In the genomic region with DNA sequence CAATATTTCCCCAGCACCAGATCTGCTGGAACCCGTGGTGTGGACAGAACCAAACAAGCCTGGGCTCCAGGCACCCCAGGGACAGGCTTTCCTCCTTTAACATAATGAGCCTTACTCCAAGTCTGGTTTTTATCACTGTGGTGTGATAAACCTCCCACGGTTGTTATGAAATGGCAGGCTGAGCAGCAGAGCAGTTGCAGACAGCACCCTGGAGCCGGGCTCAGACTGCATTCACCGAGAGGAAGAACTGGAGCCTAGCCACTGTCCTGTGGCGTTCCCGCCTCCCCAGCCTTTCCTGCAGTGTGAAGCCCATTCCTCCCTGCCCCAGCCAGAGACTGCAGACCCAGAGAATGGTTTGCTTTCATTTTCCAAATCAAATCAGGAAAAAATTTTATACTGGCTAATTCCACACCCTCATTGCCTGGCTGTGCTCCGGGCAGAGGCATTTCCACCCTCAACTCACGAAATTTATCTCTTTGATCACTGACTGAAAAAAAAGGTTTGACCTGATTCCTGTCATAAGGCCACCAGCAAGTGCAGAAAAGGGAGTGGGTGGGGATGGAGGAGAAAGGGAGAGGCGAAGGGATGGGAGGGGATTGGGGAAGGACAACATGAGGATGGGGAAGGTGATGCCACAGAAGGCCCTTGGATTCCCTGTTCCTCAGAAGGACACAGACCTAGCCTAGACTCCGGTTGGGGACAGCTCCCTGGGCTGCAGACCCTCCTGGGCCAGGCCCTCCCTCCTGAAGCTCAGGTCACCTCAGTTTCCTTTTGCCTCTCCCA, we compare ENCODE assay signal across 13 cellular contexts. TPM values are rescaled to one million over a fixed set of nuclear protein-coding genes. Genes with fewer than 3 reads are reported as not detected.
DNase-seq lines count a peak whose midpoint lies in the region; ATAC-seq and TF ChIP-seq lines count a peak whose summit lies in the region.
"Had no signal": no experiment of that assay in that cellular context is flagged by ENCODE, and none has a peak within 500 bp of the region (broad histone marks: within the 10 kb centered on the region; RNA-seq: fewer than 3 reads in every experiment).

No MANE protein-coding gene starts in this region.

- H3K9me3 Mint-ChIP-seq in activated naive CD8-positive, alpha-beta T cell treated with anti-CD3 and anti-CD28 coated beads, Interleukin-2, amount 10 ng/mL, durations not matched to agents 7 days and 5 days: peaks cover 2% of the 10 kb centered on the region
- H3K9me3 Mint-ChIP-seq in activated naive CD8-positive, alpha-beta T cell treated with anti-CD3 and anti-CD28 coated beads, Interleukin-2, amount 50 U/mL, for 24 hours: peaks cover 8% of the 10 kb centered on the region
- peaks cover 10% of the 10 kb centered on the region for H3K9me3 Mint-ChIP-seq in mesothelial cell of epicardium
- H3K9me3 Mint-ChIP-seq: brain had no signal

- peaks cover 27% of the 10 kb centered on the region for H3K36me3 Mint-ChIP-seq in activated naive CD8-positive, alpha-beta T cell treated with anti-CD3 and anti-CD28 coated beads, Interleukin-2, amount 10 ng/mL, durations not matched to agents 7 days and 5 days
- peaks cover 39% of the 10 kb centered on the region for H3K36me3 Mint-ChIP-seq in activated naive CD8-positive, alpha-beta T cell treated with anti-CD3 and anti-CD28 coated beads, Interleukin-2, amount 50 U/mL, for 24 hours (ENCODE audit: low read depth)
- H3K36me3 Mint-ChIP-seq in mesothelial cell of epicardium: peaks cover 39% of the 10 kb centered on the region

- peak overlapping the region; percentile 76 for H3K27ac ChIP-seq in vagina

- no peak overlapping the region for H3K4me3 Mint-ChIP-seq in activated naive CD8-positive, alpha-beta T cell treated with anti-CD3 and anti-CD28 coated beads, Interleukin-2, amount 10 ng/mL, durations not matched to agents 7 days and 5 days
- H3K4me3 Mint-ChIP-seq in activated naive CD8-positive, alpha-beta T cell treated with anti-CD3 and anti-CD28 coated beads, Interleukin-2, amount 50 U/mL, for 24 hours: no peak overlapping the region
- no peak overlapping the region for H3K4me3 Mint-ChIP-seq in mesothelial cell of epicardium
- H3K4me3 Mint-ChIP-seq: brain, memory B cell had no signal

- H3K4me3 ChIP-seq in vagina: no peak overlapping the region

- peak; percentile 7 for DNase-seq in activated naive CD8-positive, alpha-beta T cell treated with anti-CD3 and anti-CD28 coated beads, Interleukin-2, amount 10 ng/mL, durations not matched to agents 7 days and 5 days
- DNase-seq in activated naive CD8-positive, alpha-beta T cell treated with anti-CD3 and anti-CD28 coated beads, Interleukin-2, amount 50 U/mL, for 24 hours: no peak
- DNase-seq in fibroblast of the conjunctiva (ENCODE audit: low read depth) (peak; percentile 28), mesothelial cell of epicardium (ENCODE audit: low spot score in 2 of 2, unreplicated experiment in 2 of 2) (no peak), vagina (ENCODE audit: extremely low spot score in 2 of 2) (no peak), epidermal melanocyte (ENCODE audit: insufficient read length, low spot score) (no peak), pons (ENCODE audit: low spot score) (no peak)
- DNase-seq: ACHN, NCI-H187 treated with DMSO at 0.1 percent for 48 hours, T-helper 9 cell had no signal

- TF ChIP-seq POLR2A in vagina (IDR thresholded peaks at IDR 0.05): no peak

- H3K27me3 Mint-ChIP-seq in activated naive CD8-positive, alpha-beta T cell treated with anti-CD3 and anti-CD28 coated beads, Interleukin-2, amount 10 ng/mL, durations not matched to agents 7 days and 5 days: no peaks in the 10 kb centered on the region
- H3K27me3 Mint-ChIP-seq in activated naive CD8-positive, alpha-beta T cell treated with anti-CD3 and anti-CD28 coated beads, Interleukin-2, amount 50 U/mL, for 24 hours: no peaks in the 10 kb centered on the region
- no peaks in the 10 kb centered on the region for H3K27me3 Mint-ChIP-seq in mesothelial cell of epicardium (ENCODE audit: low read depth)
- H3K27me3 Mint-ChIP-seq: brain, memory B cell had no signal

- no peak overlapping the region for H3K27ac Mint-ChIP-seq in activated naive CD8-positive, alpha-beta T cell treated with anti-CD3 and anti-CD28 coated beads, Interleukin-2, amount 10 ng/mL, durations not matched to agents 7 days and 5 days
- H3K27ac Mint-ChIP-seq in activated naive CD8-positive, alpha-beta T cell treated with anti-CD3 and anti-CD28 coated beads, Interleukin-2, amount 50 U/mL, for 24 hours: no peak overlapping the region
- H3K27ac Mint-ChIP-seq in mesothelial cell of epicardium: peak overlapping the region; percentile 67
- H3K27ac Mint-ChIP-seq: memory B cell had no signal

- intact Hi-C loops in vagina (cut with DNase I): no loop called here

- peaks cover 43% of the 10 kb centered on the region for H3K4me1 ChIP-seq in vagina

- no peak for ATAC-seq in activated naive CD8-positive, alpha-beta T cell treated with anti-CD3 and anti-CD28 coated beads, Interleukin-2, amount 10 ng/mL, durations not matched to agents 7 days and 5 days (ENCODE audit: low read depth)
- no peak for ATAC-seq in activated naive CD8-positive, alpha-beta T cell treated with anti-CD3 and anti-CD28 coated beads, Interleukin-2, amount 50 U/mL, for 24 hours
- ATAC-seq in GM18909 (IDR thresholded peaks at IDR 0.05; ENCODE audit: poor library complexity, unreplicated experiment): no peak

- peaks cover 0 to 35% of the 10 kb centered on the region in 2 donors for H3K36me3 ChIP-seq in vagina

- peaks cover 1% of the 10 kb centered on the region for H3K4me1 Mint-ChIP-seq in activated naive CD8-positive, alpha-beta T cell treated with anti-CD3 and anti-CD28 coated beads, Interleukin-2, amount 10 ng/mL, durations not matched to agents 7 days and 5 days
- no peaks in the 10 kb centered on the region for H3K4me1 Mint-ChIP-seq in activated naive CD8-positive, alpha-beta T cell treated with anti-CD3 and anti-CD28 coated beads, Interleukin-2, amount 50 U/mL, for 24 hours
- H3K4me1 Mint-ChIP-seq in mesothelial cell of epicardium: peaks cover 7% of the 10 kb centered on the region
- H3K4me1 Mint-ChIP-seq: brain, memory B cell had no signal

- no peaks in the 10 kb centered on the region for H3K27me3 ChIP-seq in vagina

- TF ChIP-seq CTCF in mesothelial cell of epicardium (IDR thresholded peaks at IDR 0.05; ENCODE audit: unreplicated experiment) (no peak), vagina (IDR thresholded peaks at IDR 0.05) (no peak)

- POLR2A ChIA-PET in activated naive CD8-positive, alpha-beta T cell treated with anti-CD3 and anti-CD28 coated beads, Interleukin-2, amount 10 ng/mL, durations not matched to agents 7 days and 5 days (lab: Charles Lee): no interaction called here

- H3K9me3 ChIP-seq in vagina: no peaks in the 10 kb centered on the region

RNA-seq across cellular contexts. Expression of a gene that starts 18.9 kb away (rescaled TPM):
- 1 to 10 TPM; 9.4 to 9.7 TPM for total RNA-seq in activated naive CD8-positive, alpha-beta T cell treated with anti-CD3 and anti-CD28 coated beads, Interleukin-2, amount 10 ng/mL, durations not matched to agents 7 days and 5 days
- total RNA-seq in mesothelial cell of epicardium: 7.8 to 10.0 TPM (median 9.3 TPM) in 3 replicates
- total RNA-seq in vagina: 39.5 TPM

Comparison
In these comparisons a context has a peak if more than half of its experiments do, and no peak if none do; other contexts are left out.
1. DNase-seq: peak in activated naive CD8-positive, alpha-beta T cell treated with anti-CD3 and anti-CD28 coated beads, Interleukin-2, amount 10 ng/mL, durations not matched to agents 7 days and 5 days (single experiment) and fibroblast of the conjunctiva (single experiment); none in activated naive CD8-positive, alpha-beta T cell treated with anti-CD3 and anti-CD28 coated beads, Interleukin-2, amount 50 U/mL, for 24 hours (single experiment), mesothelial cell of epicardium (0 of 2), vagina (0 of 2), epidermal melanocyte (single experiment) and pons (single experiment).